29 cellular contexts compared by ENCODE assay signal in the genomic region with DNA sequence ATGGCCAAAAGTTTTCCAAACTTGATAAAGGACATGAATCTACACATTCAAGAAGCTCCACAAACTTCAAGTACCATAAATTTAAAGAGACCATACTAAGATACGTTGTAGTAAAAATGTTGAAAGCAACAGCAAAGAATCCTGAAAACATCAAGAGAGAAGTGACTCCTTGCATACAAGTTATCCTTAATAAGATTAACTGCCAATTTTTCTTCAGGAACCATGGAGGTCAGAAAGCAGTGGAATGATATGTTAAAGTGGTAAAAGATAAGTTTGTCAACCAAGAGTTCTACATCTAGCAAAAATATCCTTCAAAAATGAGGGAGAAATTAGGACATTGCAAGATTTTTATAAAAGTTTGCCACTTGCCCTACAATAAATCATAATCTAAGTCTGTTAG. TPM values are rescaled to one million over a fixed set of nuclear protein-coding genes. Genes with fewer than 3 reads are reported as not detected.
"Had no signal": no experiment of that assay in that cellular context is flagged by ENCODE, and none has a peak within 500 bp of the region (broad histone marks: within the 10 kb centered on the region; RNA-seq: fewer than 3 reads in every experiment).

No MANE protein-coding gene starts in this region.

- ATAC-seq: esophagus mucosa, gastrocnemius medialis, heart right ventricle, left cardiac atrium, left lung, left ventricle myocardium superior, lower lobe of right lung had no signal

- H3K4me3 ChIP-seq: coronary artery, dorsolateral prefrontal cortex, esophagus squamous epithelium, gastrocnemius medialis, heart right ventricle, left lung, lower lobe of right lung had no signal

- H3K36me3 ChIP-seq: esophagus squamous epithelium, gastrocnemius medialis, heart right ventricle, left lung, lower lobe of right lung had no signal

- H3K27ac ChIP-seq: coronary artery, dorsolateral prefrontal cortex, esophagus squamous epithelium, gastrocnemius medialis, heart right ventricle, left lung, lower lobe of right lung had no signal

- H3K4me1 ChIP-seq: esophagus squamous epithelium, gastrocnemius medialis, heart right ventricle, left lung, lower lobe of right lung had no signal

- DNase-seq: dermis blood vessel endothelial cell; dorsolateral prefrontal cortex; effector CD4-positive, alpha-beta T cell; effector memory CD4-positive, alpha-beta T cell; erythroblast; esophagus squamous epithelium; foreskin fibroblast; foreskin melanocyte; gastrocnemius medialis; glutamatergic neuron; head of caudate nucleus; heart right ventricle; hippocampal formation; left cardiac atrium; left lung; left ventricle myocardium superior; lower lobe of right lung; mesenchymal stem cell; midbrain had no signal

- FAIRE-seq: islet of Langerhans, keratinocyte had no signal

- H3K9me3 ChIP-seq: esophagus squamous epithelium, gastrocnemius medialis, left lung, lower lobe of right lung had no signal

- H3K27me3 ChIP-seq: esophagus squamous epithelium had no signal

RNA-seq across cellular contexts. Expression of a gene that starts 43.3 kb away (rescaled TPM):
- total RNA-seq: dermis blood vessel endothelial cell, dorsolateral prefrontal cortex, esophagus mucosa, esophagus squamous epithelium, gastrocnemius medialis, glomerular endothelial cell, heart right ventricle, kidney epithelial cell, left cardiac atrium, left lung, left ventricle myocardium superior, lower leg skin, lower lobe of right lung, lung microvascular endothelial cell, mononuclear cell, mucosa of gallbladder had no signal
- polyA plus RNA-seq: heart right ventricle, keratinocyte had no signal
